In genomic region chrX:130902783-130903613, GRCh38 we compare ENCODE assay signal across 1 cellular context.
TF ChIP-seq lines count a peak whose summit lies in the region.

TSS of gene ENOX2 (minus strand) at chrX:130903209. CDS start at chrX:130703216, 199,993 bp downstream.

TF ChIP-seq in HepG2, 621 proteins besides CTCF, POLR2A, EP300 and RAD21 (continued from another document and continues in another):
- no peak for TF ChIP-seq MLXIP (CRISPR knock-in tag; IDR thresholded peaks at IDR 0.05; ENCODE audit: borderline replicate concordance)
- TF ChIP-seq NCOA2 (CRISPR knock-in tag; IDR thresholded peaks at IDR 0.05): no peak
- peak; percentile 17; the same call in 1 of the 2 replicates for TF ChIP-seq ZNF768 (CRISPR knock-in tag; IDR thresholded peaks at IDR 0.05)
- no peak for TF ChIP-seq ARID3A (IDR thresholded peaks at IDR 0.05; ENCODE audit: low read depth, low read length)
- TF ChIP-seq NFKB2 (CRISPR knock-in tag; IDR thresholded peaks at IDR 0.05; ENCODE audit: borderline replicate concordance): no peak
- TF ChIP-seq ZNF572 (CRISPR knock-in tag; IDR thresholded peaks at IDR 0.05): no peak
- peak; percentile 86 for TF ChIP-seq FOXA3 (CRISPR knock-in tag; IDR thresholded peaks at IDR 0.05)
- TF ChIP-seq, protein P1, sequence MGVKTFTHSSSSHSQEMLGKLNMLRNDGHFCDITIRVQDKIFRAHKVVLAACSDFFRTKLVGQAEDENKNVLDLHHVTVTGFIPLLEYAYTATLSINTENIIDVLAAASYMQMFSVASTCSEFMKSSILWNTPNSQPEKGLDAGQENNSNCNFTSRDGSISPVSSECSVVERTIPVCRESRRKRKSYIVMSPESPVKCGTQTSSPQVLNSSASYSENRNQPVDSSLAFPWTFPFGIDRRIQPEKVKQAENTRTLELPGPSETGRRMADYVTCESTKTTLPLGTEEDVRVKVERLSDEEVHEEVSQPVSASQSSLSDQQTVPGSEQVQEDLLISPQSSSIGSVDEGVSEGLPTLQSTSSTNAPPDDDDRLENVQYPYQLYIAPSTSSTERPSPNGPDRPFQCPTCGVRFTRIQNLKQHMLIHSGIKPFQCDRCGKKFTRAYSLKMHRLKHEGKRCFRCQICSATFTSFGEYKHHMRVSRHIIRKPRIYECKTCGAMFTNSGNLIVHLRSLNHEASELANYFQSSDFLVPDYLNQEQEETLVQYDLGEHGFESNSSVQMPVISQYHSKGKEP (CRISPR knock-in tag; IDR thresholded peaks at IDR 0.05): no peak
- no peak for TF ChIP-seq ZNF34 (CRISPR knock-in tag; IDR thresholded peaks at IDR 0.05; ENCODE audit: borderline replicate concordance)
- 0 out of 2 replicates have a peak, but pooled peaks have one; percentile 53 for TF ChIP-seq ZNF543 (CRISPR knock-in tag; IDR thresholded peaks at IDR 0.05)
- no peak for TF ChIP-seq ZNF737 (CRISPR knock-in tag; IDR thresholded peaks at IDR 0.05; ENCODE audit: borderline replicate concordance)
- no peak for TF ChIP-seq THYN1 (CRISPR knock-in tag; IDR thresholded peaks at IDR 0.05; ENCODE audit: borderline replicate concordance, low read depth)
- TF ChIP-seq ATRX (CRISPR knock-in tag; IDR thresholded peaks at IDR 0.05; ENCODE audit: borderline replicate concordance): no peak
- no peak for TF ChIP-seq ESRRA (CRISPR knock-in tag; IDR thresholded peaks at IDR 0.05; ENCODE audit: low read depth)
- no peak; a peak in 2 of 4 replicates for TF ChIP-seq HMGXB4 (CRISPR knock-in tag; IDR thresholded peaks at IDR 0.05; ENCODE audit: borderline replicate concordance in 1 of 2, low read depth in 1 of 2)
- TF ChIP-seq ZNF468 (CRISPR knock-in tag; IDR thresholded peaks at IDR 0.05): no peak
- TF ChIP-seq NR2F6 (IDR thresholded peaks at IDR 0.05): no peak
- no peak for TF ChIP-seq NR2F6 (CRISPR knock-in tag; IDR thresholded peaks at IDR 0.05)
- no peak for TF ChIP-seq XBP1 (CRISPR knock-in tag; IDR thresholded peaks at IDR 0.05)
- TF ChIP-seq NRL (CRISPR knock-in tag; IDR thresholded peaks at IDR 0.05; ENCODE audit: borderline replicate concordance): peak; percentile 37; the same call in 1 of the 2 replicates
- TF ChIP-seq SRSF9 (IDR thresholded peaks at IDR 0.05; ENCODE audit: borderline replicate concordance, insufficient read depth, low read depth, low read length, poor library complexity, severe bottlenecking): no peak
- peak; percentile 38; the same call in 1 of the 2 replicates for TF ChIP-seq ZSCAN25 (CRISPR knock-in tag; IDR thresholded peaks at IDR 0.05)
- TF ChIP-seq, protein P2, sequence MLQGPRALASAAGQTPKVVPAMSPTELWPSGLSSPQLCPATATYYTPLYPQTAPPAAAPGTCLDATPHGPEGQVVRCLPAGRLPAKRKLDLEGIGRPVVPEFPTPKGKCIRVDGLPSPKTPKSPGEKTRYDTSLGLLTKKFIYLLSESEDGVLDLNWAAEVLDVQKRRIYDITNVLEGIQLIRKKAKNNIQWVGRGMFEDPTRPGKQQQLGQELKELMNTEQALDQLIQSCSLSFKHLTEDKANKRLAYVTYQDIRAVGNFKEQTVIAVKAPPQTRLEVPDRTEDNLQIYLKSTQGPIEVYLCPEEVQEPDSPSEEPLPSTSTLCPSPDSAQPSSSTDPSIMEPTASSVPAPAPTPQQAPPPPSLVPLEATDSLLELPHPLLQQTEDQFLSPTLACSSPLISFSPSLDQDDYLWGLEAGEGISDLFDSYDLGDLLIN (CRISPR knock-in tag; IDR thresholded peaks at IDR 0.05; ENCODE audit: borderline replicate concordance): no peak
- no peak for TF ChIP-seq ZNF629 (CRISPR knock-in tag; conservative IDR thresholded peaks at IDR 0.05)
- no peak for TF ChIP-seq ZNF275 (CRISPR knock-in tag; IDR thresholded peaks at IDR 0.05; ENCODE audit: borderline replicate concordance)
- TF ChIP-seq CENPT (CRISPR knock-in tag; IDR thresholded peaks at IDR 0.05; ENCODE audit: low read depth): no peak
- TF ChIP-seq ZNF850 (CRISPR knock-in tag; conservative IDR thresholded peaks at IDR 0.05): no peak
- TF ChIP-seq, protein P3, sequence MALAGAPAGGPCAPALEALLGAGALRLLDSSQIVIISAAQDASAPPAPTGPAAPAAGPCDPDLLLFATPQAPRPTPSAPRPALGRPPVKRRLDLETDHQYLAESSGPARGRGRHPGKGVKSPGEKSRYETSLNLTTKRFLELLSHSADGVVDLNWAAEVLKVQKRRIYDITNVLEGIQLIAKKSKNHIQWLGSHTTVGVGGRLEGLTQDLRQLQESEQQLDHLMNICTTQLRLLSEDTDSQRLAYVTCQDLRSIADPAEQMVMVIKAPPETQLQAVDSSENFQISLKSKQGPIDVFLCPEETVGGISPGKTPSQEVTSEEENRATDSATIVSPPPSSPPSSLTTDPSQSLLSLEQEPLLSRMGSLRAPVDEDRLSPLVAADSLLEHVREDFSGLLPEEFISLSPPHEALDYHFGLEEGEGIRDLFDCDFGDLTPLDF (CRISPR knock-in tag; IDR thresholded peaks at IDR 0.05): no peak
- TF ChIP-seq PHF20 (CRISPR knock-in tag; IDR thresholded peaks at IDR 0.05): peak; percentile 86
- TF ChIP-seq PHF8 (CRISPR knock-in tag; IDR thresholded peaks at IDR 0.05): peak; percentile 98
- TF ChIP-seq THAP11 (CRISPR knock-in tag; IDR thresholded peaks at IDR 0.05): peak; percentile 98
- no peak for TF ChIP-seq STAG1 (CRISPR knock-in tag; IDR thresholded peaks at IDR 0.05)
- TF ChIP-seq BRCA1 (CRISPR knock-in tag; IDR thresholded peaks at IDR 0.05): no peak
- 0 out of 2 replicates have a peak, but pooled peaks have one; percentile 27 for TF ChIP-seq HIVEP1 (CRISPR knock-in tag; IDR thresholded peaks at IDR 0.05)
- TF ChIP-seq ZNF276 (CRISPR knock-in tag; IDR thresholded peaks at IDR 0.05; ENCODE audit: low read depth): 0 out of 2 replicates have a peak, but pooled peaks have one; percentile 30
- no peak for TF ChIP-seq KLF9 (CRISPR knock-in tag; IDR thresholded peaks at IDR 0.05; ENCODE audit: low read depth)
- no peak for TF ChIP-seq PHF5A (CRISPR knock-in tag; IDR thresholded peaks at IDR 0.05; ENCODE audit: low read depth, unreplicated experiment)
- no peak for TF ChIP-seq CHD2 (IDR thresholded peaks at IDR 0.05; ENCODE audit: low read depth, low read length)
- TF ChIP-seq, protein P4, sequence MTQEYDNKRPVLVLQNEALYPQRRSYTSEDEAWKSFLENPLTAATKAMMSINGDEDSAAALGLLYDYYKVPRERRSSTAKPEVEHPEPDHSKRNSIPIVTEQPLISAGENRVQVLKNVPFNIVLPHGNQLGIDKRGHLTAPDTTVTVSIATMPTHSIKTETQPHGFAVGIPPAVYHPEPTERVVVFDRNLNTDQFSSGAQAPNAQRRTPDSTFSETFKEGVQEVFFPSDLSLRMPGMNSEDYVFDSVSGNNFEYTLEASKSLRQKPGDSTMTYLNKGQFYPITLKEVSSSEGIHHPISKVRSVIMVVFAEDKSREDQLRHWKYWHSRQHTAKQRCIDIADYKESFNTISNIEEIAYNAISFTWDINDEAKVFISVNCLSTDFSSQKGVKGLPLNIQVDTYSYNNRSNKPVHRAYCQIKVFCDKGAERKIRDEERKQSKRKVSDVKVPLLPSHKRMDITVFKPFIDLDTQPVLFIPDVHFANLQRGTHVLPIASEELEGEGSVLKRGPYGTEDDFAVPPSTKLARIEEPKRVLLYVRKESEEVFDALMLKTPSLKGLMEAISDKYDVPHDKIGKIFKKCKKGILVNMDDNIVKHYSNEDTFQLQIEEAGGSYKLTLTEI (CRISPR knock-in tag; conservative IDR thresholded peaks at IDR 0.05): no peak
- TF ChIP-seq ZNF205 (CRISPR knock-in tag; IDR thresholded peaks at IDR 0.05): no peak
- no peak for TF ChIP-seq SMAD9 (CRISPR knock-in tag; IDR thresholded peaks at IDR 0.05)
- no peak for TF ChIP-seq AHR (CRISPR knock-in tag; IDR thresholded peaks at IDR 0.05)
- TF ChIP-seq, protein P5, sequence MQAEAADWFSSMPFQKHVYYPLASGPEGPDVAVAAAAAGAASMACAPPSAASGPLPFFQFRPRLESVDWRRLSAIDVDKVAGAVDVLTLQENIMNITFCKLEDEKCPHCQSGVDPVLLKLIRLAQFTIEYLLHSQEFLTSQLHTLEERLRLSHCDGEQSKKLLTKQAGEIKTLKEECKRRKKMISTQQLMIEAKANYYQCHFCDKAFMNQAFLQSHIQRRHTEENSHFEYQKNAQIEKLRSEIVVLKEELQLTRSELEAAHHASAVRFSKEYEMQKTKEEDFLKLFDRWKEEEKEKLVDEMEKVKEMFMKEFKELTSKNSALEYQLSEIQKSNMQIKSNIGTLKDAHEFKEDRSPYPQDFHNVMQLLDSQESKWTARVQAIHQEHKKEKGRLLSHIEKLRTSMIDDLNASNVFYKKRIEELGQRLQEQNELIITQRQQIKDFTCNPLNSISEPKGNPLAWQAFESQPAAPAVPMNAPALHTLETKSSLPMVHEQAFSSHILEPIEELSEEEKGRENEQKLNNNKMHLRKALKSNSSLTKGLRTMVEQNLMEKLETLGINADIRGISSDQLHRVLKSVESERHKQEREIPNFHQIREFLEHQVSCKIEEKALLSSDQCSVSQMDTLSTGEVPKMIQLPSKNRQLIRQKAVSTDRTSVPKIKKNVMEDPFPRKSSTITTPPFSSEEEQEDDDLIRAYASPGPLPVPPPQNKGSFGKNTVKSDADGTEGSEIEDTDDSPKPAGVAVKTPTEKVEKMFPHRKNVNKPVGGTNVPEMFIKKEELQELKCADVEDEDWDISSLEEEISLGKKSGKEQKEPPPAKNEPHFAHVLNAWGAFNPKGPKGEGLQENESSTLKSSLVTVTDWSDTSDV (CRISPR knock-in tag; IDR thresholded peaks at IDR 0.05): no peak
- TF ChIP-seq SUZ12 (IDR thresholded peaks at IDR 0.05; ENCODE audit: low read depth, low read length): peak; percentile 61
- no peak for TF ChIP-seq HDAC2 (CRISPR knock-in tag; IDR thresholded peaks at IDR 0.05)
- TF ChIP-seq SP2 (CRISPR knock-in tag; IDR thresholded peaks at IDR 0.05): peak; percentile 72
- TF ChIP-seq LCORL (IDR thresholded peaks at IDR 0.05): no peak
- no peak for TF ChIP-seq LCORL (CRISPR knock-in tag; IDR thresholded peaks at IDR 0.05)
